10 cellular contexts compared by ENCODE assay signal in genomic region chr13:40402931-40403412, GRCh38.
A peak's percentile ranks its signal among the peaks of the same experiment; 100 is the strongest.
DNase-seq lines count a peak whose midpoint lies in the region; ATAC-seq and TF ChIP-seq lines count a peak whose summit lies in the region.
"Had no signal": no experiment of that assay in that cellular context is flagged by ENCODE, and none has a peak within 500 bp of the region (broad histone marks: within the 10 kb centered on the region; RNA-seq: fewer than 3 reads in every experiment).

No MANE protein-coding gene starts in this region.

- H3K4me3 Mint-ChIP-seq in naive thymus-derived CD8-positive, alpha-beta T cell: peak overlapping the region in 6 of 10 donors; percentile 9 to 63 (median 50)
- peak overlapping the region in 5 of 10 donors; percentile 26 to 59 (median 47) for H3K4me3 Mint-ChIP-seq in naive thymus-derived CD4-positive, alpha-beta T cell
- no peak overlapping the region for H3K4me3 Mint-ChIP-seq in neural progenitor cell

- H3K79me2 ChIP-seq in OCI-LY7 (ENCODE audit: insufficient read depth, low read depth, low read length) (no peaks in the 10 kb centered on the region), neural progenitor cell (ENCODE audit: low read depth) (no peaks in the 10 kb centered on the region)

- H3K27ac ChIP-seq in OCI-LY7 (ENCODE audit: low read depth, low read length, poor library complexity, severe bottlenecking): no peak overlapping the region
- H3K27ac ChIP-seq in esophagus squamous epithelium: peak overlapping the region; percentile 12 to 74 (median 72)
- H3K27ac ChIP-seq in naive thymus-derived CD4-positive, alpha-beta T cell (ENCODE audit: low read depth, low read length): no peak overlapping the region
- no peak overlapping the region for H3K27ac ChIP-seq in neural progenitor cell

- no TSS peak for BruUV-seq in OCI-LY7 (replicated peaks; lab: Mats Ljungman, UMichigan)

- TF ChIP-seq POLR2A in esophagus squamous epithelium (IDR thresholded peaks at IDR 0.05): no peak

- no peak overlapping the region for H3K9ac ChIP-seq in neural progenitor cell

- CTCF ChIA-PET in OCI-LY7 (lab: Charles Lee; ENCODE audit: unreplicated experiment): no interaction called here
- CTCF ChIA-PET in naive thymus-derived CD4-positive, alpha-beta T cell (lab: Charles Lee): no interaction called here

- H3K4me3 ChIP-seq in OCI-LY7 (ENCODE audit: low read depth, low read length, poor library complexity, severe bottlenecking) (no peak overlapping the region), esophagus squamous epithelium (no peak overlapping the region), neural progenitor cell (no peak overlapping the region)
- H3K4me3 ChIP-seq in naive thymus-derived CD4-positive, alpha-beta T cell (ENCODE audit: low read length): no peak overlapping the region

- peak overlapping the region; percentile 53 for H3K4me2 ChIP-seq in OCI-LY7 (ENCODE audit: low read length)
- no peak overlapping the region for H3K4me2 ChIP-seq in neural progenitor cell

- H3K27me3 ChIP-seq in esophagus squamous epithelium (peaks cover 0 to 13% (median 0%) of the 10 kb centered on the region in 4 donors), neural progenitor cell (no peaks in the 10 kb centered on the region)
- no peaks in the 10 kb centered on the region for H3K27me3 ChIP-seq in naive thymus-derived CD4-positive, alpha-beta T cell (ENCODE audit: control insufficient read depth in 2 of 2, insufficient read depth in 2 of 2, low read length in 2 of 2)

- ATAC-seq in naive thymus-derived CD8-positive, alpha-beta T cell: no peak
- no peak for ATAC-seq in naive thymus-derived CD4-positive, alpha-beta T cell

- no peaks in the 10 kb centered on the region for H3K27me3 Mint-ChIP-seq in naive thymus-derived CD8-positive, alpha-beta T cell
- H3K27me3 Mint-ChIP-seq in naive thymus-derived CD4-positive, alpha-beta T cell: no peaks in the 10 kb centered on the region
- peaks cover 6% of the 10 kb centered on the region for H3K27me3 Mint-ChIP-seq in neural progenitor cell (ENCODE audit: insufficient read depth, low read depth)
- H3K27me3 Mint-ChIP-seq: IgD-negative memory B cell, T-cell had no signal

- H3K36me3 ChIP-seq in OCI-LY7 (ENCODE audit: insufficient read depth, low read length) (no peaks in the 10 kb centered on the region), esophagus squamous epithelium (no peaks in the 10 kb centered on the region), neural progenitor cell (no peaks in the 10 kb centered on the region)
- no peaks in the 10 kb centered on the region for H3K36me3 ChIP-seq in naive thymus-derived CD4-positive, alpha-beta T cell (ENCODE audit: control insufficient read depth in 2 of 3, insufficient read depth in 3 of 3, low read length in 3 of 3)

- H3F3A ChIP-seq in neural progenitor cell (ENCODE audit: low read depth): no peaks in the 10 kb centered on the region

- no peaks in the 10 kb centered on the region for H3K36me3 Mint-ChIP-seq in naive thymus-derived CD8-positive, alpha-beta T cell
- H3K36me3 Mint-ChIP-seq in naive thymus-derived CD4-positive, alpha-beta T cell: no peaks in the 10 kb centered on the region
- no peaks in the 10 kb centered on the region for H3K36me3 Mint-ChIP-seq in neural progenitor cell
- H3K36me3 Mint-ChIP-seq: IgD-negative memory B cell, T-cell had no signal

- WGBS in esophagus squamous epithelium, 2 donors: 60 to 62% methylated on average over 6 to 9 of the region's 9 CpGs

- POLR2A ChIA-PET in OCI-LY7 (lab: Charles Lee): no interaction called here
- POLR2A ChIA-PET in naive thymus-derived CD8-positive, alpha-beta T cell (lab: Charles Lee): no interaction called here
- POLR2A ChIA-PET in naive thymus-derived CD4-positive, alpha-beta T cell (lab: Charles Lee): no interaction called here

- intact Hi-C loops in OCI-LY7 (cut with micrococcal nuclease; ENCODE audit: unreplicated experiment): no loop called here
- intact Hi-C loops in esophagus squamous epithelium (cut with DNase I): no loop called here
- intact Hi-C loops in naive thymus-derived CD4-positive, alpha-beta T cell (cut with micrococcal nuclease): no loop called here

- no peaks in the 10 kb centered on the region for H4K20me1 ChIP-seq in OCI-LY7 (ENCODE audit: insufficient read depth, low read length)
- no peaks in the 10 kb centered on the region for H4K20me1 ChIP-seq in neural progenitor cell (ENCODE audit: low read depth)

- peaks cover 0 to 2% (median 0%) of the 10 kb centered on the region in 9 donors for H3K9me3 Mint-ChIP-seq in naive thymus-derived CD8-positive, alpha-beta T cell
- peaks cover 0 to 9% (median 0%) of the 10 kb centered on the region in 11 donors for H3K9me3 Mint-ChIP-seq in naive thymus-derived CD4-positive, alpha-beta T cell
- peaks cover 3% of the 10 kb centered on the region for H3K9me3 Mint-ChIP-seq in neural progenitor cell
- H3K9me3 Mint-ChIP-seq: IgD-negative memory B cell had no signal

- H2AFZ ChIP-seq in OCI-LY7 (ENCODE audit: low read length) (no peak overlapping the region), neural progenitor cell (replicated peaks) (no peak overlapping the region)

- DNase-seq in A172 (ENCODE audit: low spot score) (peak; percentile 23), OCI-LY7 (ENCODE audit: low spot score) (no peak), esophagus squamous epithelium (lab: John Stamatoyannopoulos, UW) (no peak), neural progenitor cell (ENCODE audit: low spot score) (no peak)
- no peak for DNase-seq in naive thymus-derived CD8-positive, alpha-beta T cell
- DNase-seq in naive thymus-derived CD4-positive, alpha-beta T cell: no peak
- DNase-seq in stimulated activated CD4-positive, alpha-beta T cell treated with anti-CD3 and anti-CD28 coated beads, Interleukin-4, amount 100 ng/mL, for 4 hours: no peak
- DNase-seq in activated effector memory CD4-positive, alpha-beta T cell treated with Interleukin-2 at 50 U/mL for 16 hours: no peak

- H3K9me3 ChIP-seq in OCI-LY7 (ENCODE audit: low read length) (no peaks in the 10 kb centered on the region), esophagus squamous epithelium (no peaks in the 10 kb centered on the region), neural progenitor cell (ENCODE audit: low read depth) (no peaks in the 10 kb centered on the region)
- no peaks in the 10 kb centered on the region for H3K9me3 ChIP-seq in naive thymus-derived CD4-positive, alpha-beta T cell (ENCODE audit: control insufficient read depth in 2 of 3, low read length in 3 of 3)

- H3K27ac Mint-ChIP-seq in naive thymus-derived CD8-positive, alpha-beta T cell: peak overlapping the region in 5 of 10 donors; percentile 9 to 54 (median 31)
- H3K27ac Mint-ChIP-seq in naive thymus-derived CD4-positive, alpha-beta T cell: peak overlapping the region in 1 of 9 donors; percentile 60
- no peak overlapping the region for H3K27ac Mint-ChIP-seq in neural progenitor cell
- H3K27ac Mint-ChIP-seq: IgD-negative memory B cell had no signal

- TF ChIP-seq CTCF in OCI-LY7 (conservative IDR thresholded peaks at IDR 0.05; ENCODE audit: low read length): no peak
- TF ChIP-seq CTCF in esophagus squamous epithelium (IDR thresholded peaks at IDR 0.05): no peak
- no peak for TF ChIP-seq CTCF in neural progenitor cell (IDR thresholded peaks at IDR 0.05)

- no peaks in the 10 kb centered on the region for H3K9me2 ChIP-seq in OCI-LY7 (ENCODE audit: insufficient read depth, low read length)

- peaks cover 1 to 41% (median 33%) of the 10 kb centered on the region in 4 donors for H3K4me1 Mint-ChIP-seq in naive thymus-derived CD8-positive, alpha-beta T cell
- peaks cover 10 to 51% (median 34%) of the 10 kb centered on the region in 7 donors for H3K4me1 Mint-ChIP-seq in naive thymus-derived CD4-positive, alpha-beta T cell
- H3K4me1 Mint-ChIP-seq in neural progenitor cell: peaks cover 26% of the 10 kb centered on the region

- H3K4me1 ChIP-seq in OCI-LY7 (ENCODE audit: insufficient read depth, low read length, poor library complexity, severe bottlenecking) (peaks cover 16% of the 10 kb centered on the region), esophagus squamous epithelium (peaks cover 6 to 27% (median 24%) of the 10 kb centered on the region in 3 donors), neural progenitor cell (no peaks in the 10 kb centered on the region)
- H3K4me1 ChIP-seq in naive thymus-derived CD4-positive, alpha-beta T cell (ENCODE audit: control insufficient read depth in 2 of 2, insufficient read depth in 2 of 2, low read length in 2 of 2): no peaks in the 10 kb centered on the region

Comparison
In these comparisons a context has a peak if more than half of its experiments do, and no peak if none do; other contexts are left out.
1. H3K27ac ChIP-seq: peak in esophagus squamous epithelium (4 of 4); none in OCI-LY7 (single experiment), naive thymus-derived CD4-positive, alpha-beta T cell (single experiment) and neural progenitor cell (single experiment).